ENCODE assay signal across 23 cellular contexts in genomic region chr18:36330435-36331049, GRCh38. TPM values are rescaled to one million over a fixed set of nuclear protein-coding genes. Genes with fewer than 3 reads are reported as not detected.
DNase-seq lines count a peak whose midpoint lies in the region; ATAC-seq and TF ChIP-seq lines count a peak whose summit lies in the region.
"Had no signal": no experiment of that assay in that cellular context is flagged by ENCODE, and none has a peak within 500 bp of the region (broad histone marks: within the 10 kb centered on the region; RNA-seq: fewer than 3 reads in every experiment).

No MANE protein-coding gene starts in this region.

- intact Hi-C loops in posterior vena cava (cut with DNase I): no loop called here

- CTCF ChIA-PET in WTC11 (lab: Charles Lee): interaction anchor here (0.8 to 1.5 kb wide), 3 partner anchors 21 to 357 kb away, joined by 3 to 8 read pairs (median 4); no protein-coding TSS in a partner anchor

- H3K4me3 ChIP-seq in AG10803 (ENCODE audit: low read length): no peak overlapping the region
- H3K4me3 ChIP-seq: BLaER1 treated with 17β-estradiol and CSF1 and Interleukin-3, amounts not matched to agents 10 nM and 100 nM; GM12878; smooth muscle cell had no signal

- DNase-seq in AG10803 (ENCODE audit: low read depth) (peak; percentile 26), HCEC 1CT (peak; percentile 25), WTC11 (ENCODE audit: low spot score) (no peak), left kidney (ENCODE audit: low read depth, low spot score) (peak; percentile 7), posterior vena cava (ENCODE audit: low spot score) (no peak), NCI-H1105 (lab: John Stamatoyannopoulos, UW) (no peak)
- DNase-seq: activated CD4-positive, alpha-beta T cell treated with anti-CD3 and anti-CD28 coated beads for 36 hours; activated CD8-positive, alpha-beta memory T cell treated with anti-CD3 and anti-CD28 coated beads for 24 hours; activated T-cell treated with anti-CD3 and anti-CD28 coated beads, Interleukin-2, amount 50 U/mL, for 1 hour; DND-41; effector memory CD8-positive, alpha-beta T cell; NCI-H1417; NCI-H2081 treated with DMSO at 0.1 percent for 48 hours; NCI-H446; nucleus accumbens; OCI-M1; SHP77; substantia nigra had no signal

- no peak overlapping the region for H3K27ac Mint-ChIP-seq in WTC11
- H3K27ac Mint-ChIP-seq: activated CD4-positive, alpha-beta T cell treated with anti-CD3 and anti-CD28 coated beads for 36 hours had no signal

- H3K9me3 Mint-ChIP-seq in WTC11: peaks cover 6% of the 10 kb centered on the region; the same call in 1 of the 2 replicates
- H3K9me3 Mint-ChIP-seq: effector memory CD8-positive, alpha-beta T cell had no signal

- ATAC-seq in WTC11 (peak; percentile 33; the same call in 1 of the 2 replicates), HG03457 (IDR thresholded peaks at IDR 0.05; ENCODE audit: unreplicated experiment) (no peak)
- ATAC-seq: activated CD4-positive, alpha-beta T cell treated with anti-CD3 and anti-CD28 coated beads for 36 hours; effector memory CD8-positive, alpha-beta T cell; GM12878 had no signal

- no peaks in the 10 kb centered on the region; the same call in 1 of the 2 replicates for H3K27me3 Mint-ChIP-seq in WTC11 (ENCODE audit: low read depth)

- no peaks in the 10 kb centered on the region for H3K36me3 Mint-ChIP-seq in WTC11

- TF ChIP-seq CTCF in AG10803 (conservative IDR thresholded peaks at IDR 0.05; ENCODE audit: low read length): no peak
- no peak for TF ChIP-seq CTCF in WTC11 (IDR thresholded peaks at IDR 0.05)

- POLR2A ChIA-PET in WTC11 (lab: Charles Lee): no interaction called here

- no peak overlapping the region for H3K4me3 Mint-ChIP-seq in WTC11
- H3K4me3 Mint-ChIP-seq: activated CD4-positive, alpha-beta T cell treated with anti-CD3 and anti-CD28 coated beads for 36 hours; effector memory CD8-positive, alpha-beta T cell had no signal

- peaks cover 30% of the 10 kb centered on the region for H3K4me1 Mint-ChIP-seq in WTC11
- H3K4me1 Mint-ChIP-seq: activated CD4-positive, alpha-beta T cell treated with anti-CD3 and anti-CD28 coated beads for 36 hours had no signal

TF ChIP-seq in WTC11, 78 proteins besides CTCF, POLR2A, EP300 and RAD21:
- TF ChIP-seq MXD4 (CRISPR knock-in tag; IDR thresholded peaks at IDR 0.05; ENCODE audit: borderline replicate concordance): no peak
TF ChIP-seq in WTC11: peak in this region for 0.

RNA-seq across cellular contexts. Expression of gene FHOD3, which starts 33.0 kb away (rescaled TPM):
- total RNA-seq in WTC11 (2021) (3.8 to 4.8 TPM (median 4.6 TPM) in 3 replicates), posterior vena cava (10 to 100 TPM; 26.0 to 29.8 TPM)
- total RNA-seq: activated CD4-positive, alpha-beta T cell treated with anti-CD3 and anti-CD28 coated beads for 36 hours; T-helper 1 cell treated with Interleukin-12 subunit alpha and Interleukin-12 subunit beta and Interleukin-4 antibody, amounts not matched to agents 30 ng/mL and 1 ng/mL, for 36 hours had no signal

Comparison
In these comparisons a context has a peak if more than half of its experiments do, and no peak if none do; other contexts are left out.
1. DNase-seq: peak in AG10803 (single experiment), HCEC 1CT (single experiment) and left kidney (single experiment); none in WTC11 (single experiment), posterior vena cava (single experiment) and NCI-H1105 (single experiment).